Comparison of ENCODE assay signal across 1 cellular context in genomic region chr10:52007091-52007490, GRCh38.
"Had no signal": no experiment of that assay in that cellular context is flagged by ENCODE, and none has a peak within 500 bp of the region (broad histone marks: within the 10 kb centered on the region; RNA-seq: fewer than 3 reads in every experiment).

No MANE protein-coding gene starts in this region.

- H3K4me3 ChIP-seq: MG63 had no signal

- H3K36me3 ChIP-seq: MG63 had no signal
